ENCODE assay signal across 10 cellular contexts in genomic region chr11:66112041-66112491, GRCh38. TPM values are rescaled to one million over a fixed set of nuclear protein-coding genes. Genes with fewer than 3 reads are reported as not detected.
DNase-seq lines count a peak whose midpoint lies in the region; ATAC-seq and TF ChIP-seq lines count a peak whose summit lies in the region.
"Had no signal": no experiment of that assay in that cellular context is flagged by ENCODE, and none has a peak within 500 bp of the region (broad histone marks: within the 10 kb centered on the region; RNA-seq: fewer than 3 reads in every experiment).

No MANE protein-coding gene starts in this region.

- H3K36me3 Mint-ChIP-seq in Calu3 (ENCODE audit: insufficient read depth, unreplicated experiment), result no peaks in the 10 kb centered on the region
- H3K36me3 Mint-ChIP-seq in central memory CD8-positive, alpha-beta T cell (ENCODE audit: insufficient read depth), result peaks cover 11% of the 10 kb centered on the region

- BruUV-seq in Calu3 (replicated peaks; lab: Mats Ljungman, UMichigan), result no TSS peak

- H3K4me2 ChIP-seq in Karpas-422 (ENCODE audit: low read depth, low read length, poor library complexity, severe bottlenecking), result peak overlapping the region; percentile 68

- H2AFZ ChIP-seq in Karpas-422 (ENCODE audit: low read length), result no peak overlapping the region

- peak overlapping the region; percentile 85 for H3K27ac Mint-ChIP-seq in Calu3 (ENCODE audit: unreplicated experiment)
- peak overlapping the region; percentile 95 for H3K27ac Mint-ChIP-seq in central memory CD8-positive, alpha-beta T cell (ENCODE audit: low read depth)

- no peaks in the 10 kb centered on the region for H3K27me3 Mint-ChIP-seq in Calu3 (ENCODE audit: unreplicated experiment)
- H3K27me3 Mint-ChIP-seq in central memory CD8-positive, alpha-beta T cell, result no peaks in the 10 kb centered on the region

- no peak for ATAC-seq in central memory CD8-positive, alpha-beta T cell (replicated peaks; ENCODE audit: extremely low read depth, poor library complexity, severe bottlenecking)
- ATAC-seq in GM18502 (IDR thresholded peaks at IDR 0.05; ENCODE audit: poor library complexity, unreplicated experiment), result no peak
- ATAC-seq in GM21737 (IDR thresholded peaks at IDR 0.05; ENCODE audit: unreplicated experiment), result no peak

- CTCF ChIA-PET in Calu3 (lab: Charles Lee), result interaction anchor here (0.6 kb wide), 1 partner anchor 87 kb away, joined by 4 read pairs; no protein-coding TSS in a partner anchor

- peaks cover 98% of the 10 kb centered on the region for H3K4me1 ChIP-seq in Karpas-422 (ENCODE audit: low read length)
- H3K4me1 ChIP-seq in neutrophil (ENCODE audit: control insufficient read depth in 1 of 2, insufficient read depth in 1 of 2, low read depth in 1 of 2, low read length in 1 of 2), result peaks cover 24 to 49% of the 10 kb centered on the region in 2 experiments

- no peaks in the 10 kb centered on the region for H3K9me3 Mint-ChIP-seq in Calu3 (ENCODE audit: low read depth, unreplicated experiment)
- no peaks in the 10 kb centered on the region for H3K9me3 Mint-ChIP-seq in central memory CD8-positive, alpha-beta T cell

- peak overlapping the region; percentile 91 for H3K27ac ChIP-seq in Karpas-422 (ENCODE audit: low read length)
- H3K27ac ChIP-seq in neutrophil, result peak overlapping the region; percentile 68
- H3K27ac ChIP-seq in caudate nucleus (ENCODE audit: low read depth, low read length), result no peak overlapping the region
- H3K27ac ChIP-seq: vagina had no signal

- H3K9me3 ChIP-seq in Karpas-422 (ENCODE audit: low read length), result no peaks in the 10 kb centered on the region
- no peaks in the 10 kb centered on the region for H3K9me3 ChIP-seq in neutrophil
- H3K9me3 ChIP-seq: vagina had no signal

- H4K20me1 ChIP-seq in Karpas-422 (ENCODE audit: insufficient read depth, low read depth, low read length), result no peaks in the 10 kb centered on the region

- TF ChIP-seq CTCF in Calu3 (IDR thresholded peaks at IDR 0.05; ENCODE audit: unreplicated experiment), result no peak
- TF ChIP-seq CTCF in neutrophil (IDR thresholded peaks at IDR 0.05), result no peak

- H3K4me1 Mint-ChIP-seq in Calu3 (ENCODE audit: low read depth, unreplicated experiment), result peaks cover 68% of the 10 kb centered on the region
- peaks cover 77% of the 10 kb centered on the region for H3K4me1 Mint-ChIP-seq in central memory CD8-positive, alpha-beta T cell

- H3K9me2 ChIP-seq in Karpas-422 (replicated peaks; ENCODE audit: insufficient read depth, low read length), result no peaks in the 10 kb centered on the region

- H3K27me3 ChIP-seq in Karpas-422 (ENCODE audit: low read length) (no peaks in the 10 kb centered on the region), neutrophil (no peaks in the 10 kb centered on the region)
- H3K27me3 ChIP-seq: vagina had no signal

- peak overlapping the region; percentile 51 for H3K4me3 ChIP-seq in Karpas-422 (ENCODE audit: low read length)
- H3K4me3 ChIP-seq in neutrophil (ENCODE audit: low read depth in 1 of 2, low read length in 1 of 2), result no peak overlapping the region
- H3K4me3 ChIP-seq: vagina had no signal

- H3K36me3 ChIP-seq in Karpas-422 (ENCODE audit: insufficient read depth, low read length) (no peaks in the 10 kb centered on the region), neutrophil (no peaks in the 10 kb centered on the region)
- H3K36me3 ChIP-seq: vagina had no signal

- H3K9ac ChIP-seq in Karpas-422 (ENCODE audit: low read length), result peak overlapping the region; percentile 62

- DNase-seq in Calu3 (no peak), Karpas-422 (no peak), caudate nucleus (lab: John Stamatoyannopoulos, UW) (no peak)
- no peak for DNase-seq in central memory CD8-positive, alpha-beta T cell (ENCODE audit: low spot score in 2 of 2)
- DNase-seq: effector memory CD4-positive, alpha-beta T cell; stimulated activated CD4-positive, alpha-beta T cell treated with anti-CD3 and anti-CD28 coated beads, Interleukin-1b, Interleukin-23, amount 100 ng/mL, for 48 hours had no signal

- intact Hi-C loops in Calu3 (cut with micrococcal nuclease; ENCODE audit: unreplicated experiment), result loop anchor here (10.0 kb wide), 1 partner anchor 73 kb away; no protein-coding TSS in a partner anchor

- H3K79me2 ChIP-seq in Karpas-422 (ENCODE audit: low read length), result peaks cover 99% of the 10 kb centered on the region

- peak overlapping the region; percentile 47 for H3K4me3 Mint-ChIP-seq in Calu3 (ENCODE audit: low read depth, unreplicated experiment)
- peak overlapping the region; percentile 49 for H3K4me3 Mint-ChIP-seq in central memory CD8-positive, alpha-beta T cell

RNA-seq across cellular contexts. Expression of gene PACS1, which starts 42.0 kb away (rescaled TPM):
- 44.7 and 47.9 TPM in 2 replicates for total RNA-seq in Calu3 (2022)
- total RNA-seq in Karpas-422 (2014; rRNA removed; shearing (Covaris generic); ENCODE audit: low replicate concordance), result 60.5 and 81.1 TPM in 2 replicates

RNA-seq across cellular contexts. Expression of gene SF3B2, which starts 59.9 kb away (rescaled TPM):
- total RNA-seq in Calu3 (2022), result 167 and 173 TPM in 2 replicates
- total RNA-seq in Karpas-422 (2014; rRNA removed; shearing (Covaris generic); ENCODE audit: low replicate concordance), result 89.0 and 166 TPM in 2 replicates
